ENCODE assay signal across 8 cellular contexts in the genomic region with DNA sequence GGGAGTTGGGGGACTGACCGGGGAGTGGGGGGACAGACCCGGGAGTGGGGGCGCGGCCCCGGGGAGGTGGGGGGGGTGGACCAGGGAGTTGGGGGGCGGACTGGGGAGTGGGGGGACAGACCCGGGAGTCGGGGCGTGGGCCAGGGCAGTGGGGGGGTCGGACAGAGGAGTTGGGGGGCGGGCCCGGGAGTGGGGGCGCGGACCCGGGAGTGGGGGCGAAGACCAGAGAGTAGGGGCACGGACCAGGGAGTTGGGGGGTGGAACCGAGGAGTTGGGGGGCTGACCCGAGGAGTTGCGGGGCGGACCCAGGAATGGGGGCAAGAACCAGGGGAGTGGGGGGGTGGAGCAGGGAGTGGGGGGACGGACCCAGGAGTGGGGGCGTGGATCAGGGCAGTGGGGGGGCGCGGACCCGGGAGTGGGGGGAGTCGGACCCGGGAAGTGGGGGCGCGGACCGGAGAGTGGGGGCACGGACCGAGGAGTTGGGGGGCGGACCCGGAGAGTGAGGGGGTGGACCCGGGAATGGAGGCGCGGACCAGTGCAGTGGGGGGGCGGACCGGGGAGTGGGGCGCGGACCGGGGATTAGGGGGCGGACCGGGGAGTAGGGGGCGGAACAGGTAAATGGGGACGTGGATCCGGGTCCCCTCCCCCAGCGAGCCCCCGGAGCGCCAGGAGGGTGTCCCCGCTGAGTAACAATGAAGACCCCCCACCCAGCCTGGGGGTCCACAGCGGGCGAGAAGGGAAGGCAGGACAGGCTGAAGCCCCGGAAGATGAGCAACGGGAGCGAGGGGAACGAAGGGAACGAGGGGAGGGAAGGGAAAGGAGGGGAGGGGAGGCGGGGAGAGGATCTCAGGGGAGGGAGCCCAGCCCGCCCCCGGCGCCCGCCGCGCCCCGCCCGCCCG. TPM values are rescaled to one million over a fixed set of nuclear protein-coding genes. Genes with fewer than 3 reads are reported as not detected.
A peak's percentile ranks its signal among the peaks of the same experiment; 100 is the strongest.
DNase-seq lines count a peak whose midpoint lies in the region; ATAC-seq and TF ChIP-seq lines count a peak whose summit lies in the region.

No MANE protein-coding gene starts in this region.

- H3K27me3 Mint-ChIP-seq in central memory CD8-positive, alpha-beta T cell = no peaks in the 10 kb centered on the region

- H3K27ac ChIP-seq in MM.1S (ENCODE audit: low read length) = peak overlapping the region; percentile 14; the same call in 1 of the 2 replicates

- H3K4me1 Mint-ChIP-seq in central memory CD8-positive, alpha-beta T cell = peaks cover 17% of the 10 kb centered on the region

- 0 out of 2 replicates have a peak, but pooled peaks cover 7% of the 10 kb centered on the region for H3K4me1 ChIP-seq in MM.1S (ENCODE audit: low read length)
- peaks cover 25% of the 10 kb centered on the region for H3K4me1 ChIP-seq in mucosa of stomach (ENCODE audit: control insufficient read depth, insufficient read depth, low read length)

- peaks cover 9% of the 10 kb centered on the region for H3F3A ChIP-seq in MM.1S (ENCODE audit: insufficient read depth, low read length)

- peak overlapping the region; percentile 70 for H3K9ac ChIP-seq in MM.1S (ENCODE audit: low read length)
- H3K9ac ChIP-seq in mucosa of stomach (ENCODE audit: low read length) = peak overlapping the region; percentile 77

- DNase-seq in G401 (ENCODE audit: low spot score) (peak; percentile 22), MM.1S (no peak), HT-29 (ENCODE audit: low spot score) (no peak), ACHN (no peak)
- DNase-seq in central memory CD8-positive, alpha-beta T cell (ENCODE audit: low spot score in 2 of 2) = no peak

- peaks cover 21% of the 10 kb centered on the region for H3K79me2 ChIP-seq in MM.1S (ENCODE audit: low read length)

- H4K20me1 ChIP-seq in MM.1S (ENCODE audit: insufficient read depth, low read length) = no peaks in the 10 kb centered on the region

- peaks cover 9% of the 10 kb centered on the region for H3K27me3 ChIP-seq in MM.1S (replicated peaks; ENCODE audit: insufficient read depth, low read length)
- peaks cover 9% of the 10 kb centered on the region for H3K27me3 ChIP-seq in mucosa of stomach (ENCODE audit: control insufficient read depth, insufficient read depth, low read length)

- H3K36me3 Mint-ChIP-seq in central memory CD8-positive, alpha-beta T cell (ENCODE audit: insufficient read depth) = peaks cover 33% of the 10 kb centered on the region

- H3K27ac Mint-ChIP-seq in central memory CD8-positive, alpha-beta T cell (ENCODE audit: low read depth) = peak overlapping the region; percentile 49

- H3K4me3 ChIP-seq in MM.1S (ENCODE audit: low read length) (peak overlapping the region; percentile 84), mucosa of stomach (ENCODE audit: low read length) (no peak overlapping the region)

- H3K9me3 ChIP-seq in MM.1S (replicated peaks; ENCODE audit: insufficient read depth, low read length) (no peaks in the 10 kb centered on the region), mucosa of stomach (ENCODE audit: control insufficient read depth, low read length) (no peaks in the 10 kb centered on the region)

- no peak for ATAC-seq in central memory CD8-positive, alpha-beta T cell (replicated peaks; ENCODE audit: extremely low read depth, poor library complexity, severe bottlenecking)
- ATAC-seq in HG03457 (IDR thresholded peaks at IDR 0.05; ENCODE audit: unreplicated experiment) (no peak), HG02623 (IDR thresholded peaks at IDR 0.05; ENCODE audit: unreplicated experiment) (no peak)

- TF ChIP-seq CTCF in MM.1S (IDR thresholded peaks at IDR 0.05; ENCODE audit: low read length) = no peak

- H2AFZ ChIP-seq in MM.1S (ENCODE audit: low read length) = 0 out of 2 replicates have a peak overlapping the region, but pooled peaks have one; percentile 33

- peak overlapping the region; percentile 48 for H3K4me2 ChIP-seq in MM.1S (ENCODE audit: low read depth, low read length)

- peak overlapping the region; percentile 79 for H3K4me3 Mint-ChIP-seq in central memory CD8-positive, alpha-beta T cell

- no peaks in the 10 kb centered on the region for H3K36me3 ChIP-seq in MM.1S (replicated peaks; ENCODE audit: insufficient read depth, low read length)
- no peaks in the 10 kb centered on the region for H3K36me3 ChIP-seq in mucosa of stomach (ENCODE audit: control insufficient read depth, insufficient read depth, low read length)

- in situ Hi-C loops in G401 (cut with HindIII; ENCODE audit: low sequenced_read_pairs) (no loop called here), ACHN (cut with HindIII; ENCODE audit: low pct_ligation_motif_present, low pct_unique_long_range_greater_than_20kb, low sequenced_read_pairs) (no loop called here)

- H3K9me3 Mint-ChIP-seq in central memory CD8-positive, alpha-beta T cell = no peaks in the 10 kb centered on the region

- H3K9me2 ChIP-seq in MM.1S (replicated peaks; ENCODE audit: insufficient read depth, low read length) = no peaks in the 10 kb centered on the region

RNA-seq across cellular contexts. Expression of gene R3HDM4, which starts 0.6 kb away (rescaled TPM):
- 12.7 and 13.9 TPM in 2 replicates for total RNA-seq in G401 (2014; rRNA removed; shearing (Covaris generic))
- 37.7 and 51.4 TPM in 2 replicates for total RNA-seq in HT-29 (2014; rRNA removed; shearing (Covaris generic))

RNA-seq across cellular contexts. Expression of gene KISS1R, which starts 4.7 kb away (rescaled TPM):
- total RNA-seq in G401 (2014; rRNA removed; shearing (Covaris generic)) = 1.8 and 1.9 TPM in 2 replicates
- not detected in 2 replicates for total RNA-seq in HT-29 (2014; rRNA removed; shearing (Covaris generic))

RNA-seq across cellular contexts. Expression of gene ARID3A, which starts 13.4 kb away (rescaled TPM):
- total RNA-seq in G401 (2014; rRNA removed; shearing (Covaris generic)) = 95.4 and 103 TPM in 2 replicates
- 10.4 and 11.8 TPM in 2 replicates for total RNA-seq in HT-29 (2014; rRNA removed; shearing (Covaris generic))

RNA-seq across cellular contexts. Expression of gene RNU6-9, which starts 19.1 kb away (rescaled TPM):
- not detected in 2 replicates for total RNA-seq in G401 (2014; rRNA removed; shearing (Covaris generic))
- total RNA-seq in HT-29 (2014; rRNA removed; shearing (Covaris generic)) = not detected in 2 replicates

RNA-seq across cellular contexts. Expression of gene MED16, which starts 19.4 kb away (rescaled TPM):
- total RNA-seq in G401 (2014; rRNA removed; shearing (Covaris generic)) = 51.0 and 58.7 TPM in 2 replicates
- total RNA-seq in HT-29 (2014; rRNA removed; shearing (Covaris generic)) = 31.8 and 32.4 TPM in 2 replicates
